ENCODE assay signal across 8 cellular contexts in genomic region chr17:57861000-57861736, GRCh38. TPM values are rescaled to one million over a fixed set of nuclear protein-coding genes. Genes with fewer than 3 reads are reported as not detected.
DNase-seq lines count a peak whose midpoint lies in the region; ATAC-seq, FAIRE-seq and TF ChIP-seq lines count a peak whose summit lies in the region.

No MANE protein-coding gene starts in this region.

- H3K79me2 ChIP-seq in H1 (ENCODE audit: control insufficient read depth in 1 of 2, insufficient read depth in 2 of 2, low read length in 2 of 2), result no peaks in the 10 kb centered on the region

- H4K8ac ChIP-seq in H1 (ENCODE audit: extremely low read depth, insufficient read depth, low read length), result peak overlapping the region; percentile 4

- H3K56ac ChIP-seq in H1 (replicated peaks; ENCODE audit: insufficient read length, low read depth, low read length), result no peak overlapping the region

- H2BK5ac ChIP-seq in H1 (ENCODE audit: low read depth, low read length), result no peak overlapping the region

- H2BK15ac ChIP-seq in H1 (ENCODE audit: low read length), result no peak overlapping the region

- no peak overlapping the region for H2BK12ac ChIP-seq in H1 (ENCODE audit: low read depth, low read length)

- H3K27ac Mint-ChIP-seq in IgD-negative memory B cell (peak overlapping the region in 2 of 3 donors; percentile 22 to 24), WTC11 (no peak overlapping the region), type B pancreatic cell (peak overlapping the region; percentile 46)

- H4K91ac ChIP-seq in H1 (replicated peaks; ENCODE audit: insufficient read length, low read length), result no peak overlapping the region

- peak overlapping the region; percentile 73 to 87 for H3K4me2 ChIP-seq in H1 (ENCODE audit: insufficient read depth in 1 of 2, low read depth in 2 of 2, low read length in 2 of 2)

- no peak overlapping the region for H3K23ac ChIP-seq in H1 (ENCODE audit: insufficient read length)

- no peak overlapping the region for H2AK5ac ChIP-seq in H1 (ENCODE audit: low read depth, low read length)

- H3K18ac ChIP-seq in H1 (ENCODE audit: extremely low read depth, low read length), result peak overlapping the region; percentile 9; the same call in 1 of the 2 replicates

- H3K4me1 ChIP-seq in H1 (replicated peaks in 1 of 4; ENCODE audit: control insufficient read depth in 3 of 4, insufficient read depth in 4 of 4, low read length in 3 of 4) (peaks cover 0 to 16% (median 14%) of the 10 kb centered on the region in 4 experiments; a peak in 5 of 7 replicates), mesodermal cell (ENCODE audit: control insufficient read depth, insufficient read depth, low read length, poor library complexity, severe bottlenecking) (peaks cover 41% of the 10 kb centered on the region)

- H3K79me1 ChIP-seq in H1 (ENCODE audit: low read depth, low read length), result no peaks in the 10 kb centered on the region

- no peak for FAIRE-seq in H1 (lab: Jason Lieb, UNC)

- no peak overlapping the region for H2BK120ac ChIP-seq in H1 (replicated peaks; ENCODE audit: low read depth, low read length)

- H3K27me3 ChIP-seq in H1 (replicated peaks in 1 of 4; ENCODE audit: control insufficient read depth in 3 of 4, extremely low read depth in 1 of 4, insufficient read depth in 3 of 4, low read length in 3 of 4), result peaks cover 0 to 30% (median 26%) of the 10 kb centered on the region in 4 experiments; a peak in 5 of 7 replicates

- no peak overlapping the region for H2AFZ ChIP-seq in H1 (ENCODE audit: low read length)

- H3K4me3 Mint-ChIP-seq in IgD-negative memory B cell (peak overlapping the region; percentile 60 to 90 (median 82)), WTC11 (peak overlapping the region; percentile 79), type B pancreatic cell (peak overlapping the region; percentile 90)

- H3K14ac ChIP-seq in H1 (ENCODE audit: insufficient read length), result no peak overlapping the region

- no peak for TF ChIP-seq POLR2A in H1 (IDR thresholded peaks at IDR 0.05; ENCODE audit: control extremely low read depth in 1 of 2, low read depth in 2 of 2, low read length in 2 of 2)

- no peaks in the 10 kb centered on the region; a peak in 1 of 8 replicates for H3K36me3 ChIP-seq in H1 (ENCODE audit: control insufficient read depth in 2 of 4, insufficient read depth in 4 of 4, low read length in 3 of 4)
- H3K36me3 ChIP-seq in mesodermal cell (ENCODE audit: control insufficient read depth, insufficient read depth, low read length), result peaks cover 12% of the 10 kb centered on the region

- H3K9ac ChIP-seq in H1 (replicated peaks in 1 of 4; ENCODE audit: extremely low read depth in 1 of 4, low read depth in 3 of 4, low read length in 3 of 4), result no peak overlapping the region; a peak in 2 of 7 replicates

- H3K4me3 ChIP-seq in H1 (ENCODE audit: extremely low read depth in 1 of 4, insufficient read depth in 2 of 4, low read depth in 3 of 4, low read length in 4 of 4), result peak overlapping the region; percentile 30 to 66 (median 46)
- peak overlapping the region; percentile 29 for H3K4me3 ChIP-seq in mesodermal cell (ENCODE audit: extremely low read depth, insufficient read depth, low read length, poor library complexity, severe bottlenecking)

- in situ Hi-C loops in Caki2 (cut with HindIII; ENCODE audit: low pct_unique_long_range_greater_than_20kb, low sequenced_read_pairs), result no loop called here

- TF ChIP-seq RAD21 in H1 (IDR thresholded peaks at IDR 0.05 in 1 of 2, conservative IDR thresholded peaks at IDR 0.05 in 1 of 2; ENCODE audit: low read depth in 2 of 2, low read length in 2 of 2), result no peak

- WGBS in H1 (ENCODE audit: extremely low coverage in 1 of 2, insufficient coverage in 1 of 2, insufficient read length in 1 of 2, insufficient replicate concordance in 2 of 2, low coverage in 1 of 2, low lambda C conversion rate in 2 of 2, missing lambda C conversion rate in 1 of 2), 2 experiments, result 7% methylated on average over 27 of the region's 28 CpGs; no CpG with 5 or more reads in 1 of the 2 experiments
- 3 to 6% methylated on average over 20 to 22 of the region's 28 CpGs for WGBS in mesodermal cell (ENCODE audit: insufficient coverage in 2 of 2), 2 experiments

- 0 out of 2 replicates have a peak overlapping the region, but pooled peaks have one; percentile 6 for H2BK20ac ChIP-seq in H1 (ENCODE audit: low read length)

- H4K5ac ChIP-seq in H1 (ENCODE audit: insufficient read length, low read depth, low read length), result no peak overlapping the region

- H3K23me2 ChIP-seq in H1 (ENCODE audit: low read depth, low read length), result peaks cover 12% of the 10 kb centered on the region; the same call in 1 of the 2 replicates

- no peaks in the 10 kb centered on the region for H3K9me3 ChIP-seq in H1 (ENCODE audit: insufficient read depth in 2 of 2, low read depth in 1 of 2, low read length in 1 of 2)
- no peaks in the 10 kb centered on the region for H3K9me3 ChIP-seq in mesodermal cell (ENCODE audit: control insufficient read depth, low read length)

- peaks cover 6 to 11% (median 7%) of the 10 kb centered on the region in 3 donors for H3K4me1 Mint-ChIP-seq in IgD-negative memory B cell
- peaks cover 55% of the 10 kb centered on the region for H3K4me1 Mint-ChIP-seq in WTC11
- peaks cover 22% of the 10 kb centered on the region for H3K4me1 Mint-ChIP-seq in type B pancreatic cell (ENCODE audit: unreplicated experiment)

- no peaks in the 10 kb centered on the region for H3K36me3 Mint-ChIP-seq in IgD-negative memory B cell
- H3K36me3 Mint-ChIP-seq in WTC11, result no peaks in the 10 kb centered on the region
- peaks cover 16% of the 10 kb centered on the region for H3K36me3 Mint-ChIP-seq in type B pancreatic cell

- peak; percentile 70 for DNase-seq in Caki2 (ENCODE audit: low read depth)
- DNase-seq in WTC11 (ENCODE audit: low spot score), result peak; percentile 58
- DNase-seq in H1 (ENCODE audit: low read depth in 1 of 2, low spot score in 2 of 2), result peak in 1 of 2 experiments; percentile 64
- no peak for DNase-seq in type B pancreatic cell (ENCODE audit: extremely low spot score, unreplicated experiment)

- no peaks in the 10 kb centered on the region for H3K9me3 Mint-ChIP-seq in IgD-negative memory B cell
- H3K9me3 Mint-ChIP-seq in WTC11, result no peaks in the 10 kb centered on the region
- no peaks in the 10 kb centered on the region for H3K9me3 Mint-ChIP-seq in type B pancreatic cell

- POLR2A ChIA-PET in WTC11 (lab: Charles Lee), result interaction anchor here (0.7 to 3.8 kb wide), 10 partner anchors 11 to 479 kb away, joined by 3 to 21 read pairs (median 4); partner anchors contain the start of genes MRPS23, SRSF1 and VEZF1
- POLR2A ChIA-PET in H1 (lab: Charles Lee; ENCODE audit: partially characterized antibody), result interaction anchor here (0.6 to 32.5 kb wide), 15 partner anchors 9 to 242 kb away, joined by 3 to 672 read pairs (median 5); partner anchors contain the start of genes CUEDC1, DYNLL2, SRSF1 and VEZF1

- TF ChIP-seq EP300 in H1 (IDR thresholded peaks at IDR 0.05; ENCODE audit: borderline replicate concordance in 1 of 2, low read depth in 2 of 2, low read length in 2 of 2), result no peak

- ATAC-seq in WTC11 (peak; percentile 34), GM18858 (IDR thresholded peaks at IDR 0.05; ENCODE audit: unreplicated experiment) (no peak), HG02852 (IDR thresholded peaks at IDR 0.05; ENCODE audit: unreplicated experiment) (no peak)

- no peak for TF ChIP-seq CTCF in WTC11 (IDR thresholded peaks at IDR 0.05)
- TF ChIP-seq CTCF in H1 (IDR thresholded peaks at IDR 0.05; ENCODE audit: control extremely low read depth in 1 of 3, insufficient read depth in 1 of 3, low read depth in 1 of 3, low read length in 3 of 3), result no peak
- TF ChIP-seq CTCF in type B pancreatic cell (conservative IDR thresholded peaks at IDR 0.05), result no peak

- H3K27ac ChIP-seq in H1 (ENCODE audit: low read depth, low read length), result no peak overlapping the region
- H3K27ac ChIP-seq in mesodermal cell (ENCODE audit: low read depth, low read length, severe bottlenecking), result peak overlapping the region; percentile 51

- CTCF ChIA-PET in WTC11 (lab: Charles Lee) (interaction anchor here (0.7 to 14.8 kb wide), 20 partner anchors 12 to 249 kb away, joined by 3 to 207 read pairs (median 6); partner anchors contain the start of genes CUEDC1, MRPS23 and SRSF1), H1 (lab: Charles Lee; ENCODE audit: partially characterized antibody) (interaction anchor here (0.6 to 19.8 kb wide), 23 partner anchors 8 to 251 kb away, joined by 3 to 384 read pairs (median 8); partner anchors contain the start of gene CUEDC1)

- H3K4ac ChIP-seq in H1 (replicated peaks; ENCODE audit: insufficient read length, low read depth, low read length), result no peak overlapping the region

- H4K20me1 ChIP-seq in H1 (replicated peaks in 1 of 2; ENCODE audit: control insufficient read depth in 1 of 2, insufficient read depth in 2 of 2, low read length in 2 of 2), result no peaks in the 10 kb centered on the region

- peaks cover 33% of the 10 kb centered on the region for H3K27me3 Mint-ChIP-seq in IgD-negative memory B cell
- peaks cover 40% of the 10 kb centered on the region for H3K27me3 Mint-ChIP-seq in WTC11 (ENCODE audit: low read depth)
- peaks cover 9% of the 10 kb centered on the region for H3K27me3 Mint-ChIP-seq in type B pancreatic cell

TF ChIP-seq in WTC11, 78 proteins besides CTCF, POLR2A, EP300 and RAD21 (continues in another document):
- TF ChIP-seq SP1 (CRISPR knock-in tag; conservative IDR thresholded peaks at IDR 0.05) (peak; percentile 16; the same call in 1 of the 2 replicates), ZNF121 (CRISPR knock-in tag; IDR thresholded peaks at IDR 0.05) (peak; percentile 95)

TF ChIP-seq in H1, 55 proteins besides CTCF, POLR2A, EP300 and RAD21 (continues in another document):
- TF ChIP-seq EZH2 (IDR thresholded peaks at IDR 0.05; ENCODE audit: low read depth, low read length, severe bottlenecking) (peak; percentile 68), ASH2L (IDR thresholded peaks at IDR 0.05; ENCODE audit: low read length) (peak; percentile 44)

RNA-seq across cellular contexts. Expression of gene MRPS23, which starts 11.3 kb away (rescaled TPM):
- total RNA-seq in Caki2 (2014; rRNA removed; shearing (Covaris generic); ENCODE audit: low replicate concordance), result 57.0 and 71.5 TPM in 2 replicates
- polyA plus RNA-seq in IgD-negative memory B cell (42.9 TPM), H1 (2011; rRNA removed) (32.9 and 38.6 TPM in 2 replicates)
- total RNA-seq in WTC11 (2021) (57.9 to 65.3 TPM (median 58.1 TPM) in 3 replicates), type B pancreatic cell (ENCODE audit: low replicate concordance) (35.5 and 46.9 TPM in 2 replicates)
- 60.4 and 73.4 TPM in 2 replicates for total RNA-seq in H1 (2021; fragmentation: NEBNext Ultra II Directional; extraction: Animal tissue kit (Norgen Biotek cat#: 25700))
- 68.9 TPM for polyA plus RNA-seq in H1 (2011; cell fraction: cytosol; rRNA removed)
- 26.0 TPM for polyA plus RNA-seq in H1 (2011; cell fraction: nucleus; rRNA removed)
- 64.2 to 105 TPM (median 72.5 TPM) in 4 replicates for polyA plus RNA-seq in H1 (2012, experiment 1 of 2)
- 49.1 TPM for polyA plus RNA-seq in H1 (2012, experiment 2 of 2)
- 25.2 TPM for polyA plus RNA-seq in H1 (2013, experiment 1 of 2)
- polyA plus RNA-seq in H1 (2013, experiment 2 of 2), result 26.2 TPM
- polyA minus RNA-seq in H1 (2011; rRNA and poly(A)+ RNA removed), result 18.4 and 25.9 TPM in 2 replicates
- 10.5 TPM for polyA minus RNA-seq in H1 (2011; cell fraction: cytosol; rRNA and poly(A)+ RNA removed)
- polyA minus RNA-seq in H1 (2011; cell fraction: nucleus; rRNA and poly(A)+ RNA removed), result 21.0 TPM
- polyA plus RNA-seq in mesodermal cell (2013, experiment 1 of 2), result 38.1 TPM
- polyA plus RNA-seq in mesodermal cell (2013, experiment 2 of 2), result 36.0 TPM
